ENCODE assay signal across 8 cellular contexts in genomic region chr12:1800646-1801284, GRCh38. TPM values are rescaled to one million over a fixed set of nuclear protein-coding genes. Genes with fewer than 3 reads are reported as not detected.
DNase-seq lines count a peak whose midpoint lies in the region; ATAC-seq and TF ChIP-seq lines count a peak whose summit lies in the region.
"Had no signal": no experiment of that assay in that cellular context is flagged by ENCODE, and none has a peak within 500 bp of the region (broad histone marks: within the 10 kb centered on the region; RNA-seq: fewer than 3 reads in every experiment).

No MANE protein-coding gene starts in this region.

- H3K4me3 Mint-ChIP-seq in activated B cell treated with CpG ODN at 0.5 μM for 24 hours = peak overlapping the region; percentile 47

- ATAC-seq in HG03354 (IDR thresholded peaks at IDR 0.05; ENCODE audit: poor library complexity, severe bottlenecking, unreplicated experiment) (peak; percentile 40), activated B cell treated with CpG ODN at 0.5 μM for 24 hours (ENCODE audit: low read depth) (peak; percentile 44), GM21390 (IDR thresholded peaks at IDR 0.05; ENCODE audit: unreplicated experiment) (no peak)

- H3K36me3 ChIP-seq in GM06990 (ENCODE audit: control insufficient read depth, insufficient read depth, low read length) = no peaks in the 10 kb centered on the region

- H3K9me3 Mint-ChIP-seq in activated B cell treated with CpG ODN at 0.5 μM for 24 hours = peaks cover 2% of the 10 kb centered on the region

- H3K4me1 Mint-ChIP-seq in activated B cell treated with CpG ODN at 0.5 μM for 24 hours = peaks cover 27% of the 10 kb centered on the region

- no peak overlapping the region for H3K4me3 ChIP-seq in GM06990 (replicated peaks; ENCODE audit: low read depth, low read length)

- no peaks in the 10 kb centered on the region for H3K27me3 ChIP-seq in GM06990 (replicated peaks; ENCODE audit: control insufficient read depth, insufficient read depth, low read length)

- peak; percentile 73 for TF ChIP-seq CTCF in GM06990 (IDR thresholded peaks at IDR 0.05; ENCODE audit: insufficient read depth, low read length, poor library complexity, severe bottlenecking)
- TF ChIP-seq CTCF in activated B cell treated with CpG ODN at 0.5 μM for 24 hours (IDR thresholded peaks at IDR 0.05) = no peak

- DNase-seq in GM06990 (ENCODE audit: extremely low read depth, insufficient read length) (no peak), activated B cell treated with CpG ODN at 0.5 μM for 24 hours (peak; percentile 48), mesenteric fat pad (ENCODE audit: low spot score) (peak; percentile 81), NCI-H1436 treated with DMSO at 0.1 percent for 48 hours (lab: John Stamatoyannopoulos, UW) (no peak), KG1 (lab: John Stamatoyannopoulos, UW) (no peak)

- CTCF ChIA-PET in activated B cell treated with CpG ODN at 0.5 μM for 24 hours (lab: Charles Lee) = interaction anchor here (0.8 to 10.4 kb wide), 3 partner anchors 134 to 148 kb away, joined by 4 to 205 read pairs (median 5); no protein-coding TSS in a partner anchor

- intact Hi-C loops in activated B cell treated with CpG ODN at 0.5 μM for 24 hours (cut with micrococcal nuclease) = loop anchor here (1.0 to 2.0 kb wide), 3 partner anchors 124 to 484 kb away; no protein-coding TSS in a partner anchor

- H3K36me3 Mint-ChIP-seq in activated B cell treated with CpG ODN at 0.5 μM for 24 hours (ENCODE audit: low read depth) = no peaks in the 10 kb centered on the region

- peak overlapping the region; percentile 71 for H3K27ac Mint-ChIP-seq in activated B cell treated with CpG ODN at 0.5 μM for 24 hours

- POLR2A ChIA-PET in activated B cell treated with CpG ODN at 0.5 μM for 24 hours (lab: Charles Lee) = interaction anchor here (0.6 to 1.1 kb wide), 4 partner anchors 117 to 139 kb away, joined by 3 to 5 read pairs (median 4); partner anchors contain the start of gene CACNA2D4

- H3K27me3 Mint-ChIP-seq in activated B cell treated with CpG ODN at 0.5 μM for 24 hours = no peaks in the 10 kb centered on the region

RNA-seq across cellular contexts. Expression of gene LRTM2, which starts 19.6 kb away (rescaled TPM):
- total RNA-seq in activated B cell treated with CpG ODN at 0.5 μM for 24 hours = not detected in 2 replicates
- not detected for total RNA-seq in mesenteric fat pad
- total RNA-seq: M059J had no signal

Comparison
In these comparisons a context has a peak if more than half of its experiments do, and no peak if none do; other contexts are left out.
1. DNase-seq: peak in activated B cell treated with CpG ODN at 0.5 μM for 24 hours (single experiment) and mesenteric fat pad (single experiment); none in GM06990 (single experiment), NCI-H1436 treated with DMSO at 0.1 percent for 48 hours (single experiment) and KG1 (single experiment).